In genomic region chr9:72864327-72864726, GRCh38 we compare ENCODE assay signal across 15 cellular contexts.
"Had no signal": no experiment of that assay in that cellular context is flagged by ENCODE, and none has a peak within 500 bp of the region (broad histone marks: within the 10 kb centered on the region; RNA-seq: fewer than 3 reads in every experiment).

No MANE protein-coding gene starts in this region.

- H3K4me3 ChIP-seq: cardiac muscle cell, sigmoid colon, thyroid gland had no signal

- H3K4me1 ChIP-seq: thyroid gland had no signal

- H3K4me3 Mint-ChIP-seq: activated naive CD8-positive, alpha-beta T cell treated with anti-CD3 and anti-CD28 coated beads for 36 hours; activated T-helper 17 cell treated with anti-CD3 and anti-CD28 coated beads, Interleukin-2, amount 50 U/mL, for 72 hours; dendritic cell treated with granulocyte-macrophage colony-stimulating factor and Interleukin-4, amounts not matched to agents 40 ng/mL and 50 ng/mL, for 4 days; natural killer cell; stimulated activated naive B cell treated with anti-CD40 and anti-IgM and Interleukin-4, amounts not matched to agents 10 μg/mL and 1 μg/mL and 100 μg/mL, for 72 hours; T-helper 17 cell had no signal

- ATAC-seq: activated T-helper 17 cell treated with anti-CD3 and anti-CD28 coated beads, Interleukin-2, amount 50 U/mL, for 72 hours; esophagus mucosa; natural killer cell; stimulated activated naive B cell treated with anti-CD40 and anti-IgM and Interleukin-4, amounts not matched to agents 10 μg/mL and 1 μg/mL and 100 μg/mL, for 72 hours; T-helper 17 cell had no signal

- H3K27me3 ChIP-seq: cardiac muscle cell, sigmoid colon, thyroid gland had no signal

- H3K27ac Mint-ChIP-seq: activated naive CD8-positive, alpha-beta T cell treated with anti-CD3 and anti-CD28 coated beads for 36 hours; activated T-helper 17 cell treated with anti-CD3 and anti-CD28 coated beads, Interleukin-2, amount 50 U/mL, for 72 hours; dendritic cell treated with granulocyte-macrophage colony-stimulating factor and Interleukin-4, amounts not matched to agents 40 ng/mL and 50 ng/mL, for 4 days; natural killer cell; stimulated activated naive B cell treated with anti-CD40 and anti-IgM and Interleukin-4, amounts not matched to agents 10 μg/mL and 1 μg/mL and 100 μg/mL, for 72 hours; T-helper 17 cell had no signal

- DNase-seq: activated CD4-positive, alpha-beta T cell treated with anti-CD3 and anti-CD28 coated beads, Interleukin-2, amount 50 U/mL, for 4 hours; activated naive CD4-positive, alpha-beta T cell; activated naive CD8-positive, alpha-beta T cell treated with anti-CD3 and anti-CD28 coated beads for 36 hours; amniotic stem cell; effector CD8-positive, alpha-beta T cell; natural killer cell; nucleus accumbens; sigmoid colon; stimulated activated naive B cell treated with anti-CD40 and anti-IgM and Interleukin-4, amounts not matched to agents 10 μg/mL and 1 μg/mL and 100 μg/mL, for 72 hours; T-helper 17 cell; thyroid gland had no signal

- H3K4me1 Mint-ChIP-seq: activated naive CD8-positive, alpha-beta T cell treated with anti-CD3 and anti-CD28 coated beads for 36 hours; activated T-helper 17 cell treated with anti-CD3 and anti-CD28 coated beads, Interleukin-2, amount 50 U/mL, for 72 hours; natural killer cell had no signal

- H3K27me3 Mint-ChIP-seq: dendritic cell treated with granulocyte-macrophage colony-stimulating factor and Interleukin-4, amounts not matched to agents 40 ng/mL and 50 ng/mL, for 4 days had no signal

- H3K27ac ChIP-seq: cardiac muscle cell, sigmoid colon, thyroid gland had no signal

- H3K36me3 ChIP-seq: cardiac muscle cell, sigmoid colon, thyroid gland had no signal

- H3K36me3 Mint-ChIP-seq: activated naive CD8-positive, alpha-beta T cell treated with anti-CD3 and anti-CD28 coated beads for 36 hours; natural killer cell; stimulated activated naive B cell treated with anti-CD40 and anti-IgM and Interleukin-4, amounts not matched to agents 10 μg/mL and 1 μg/mL and 100 μg/mL, for 72 hours had no signal

- H3K9me3 Mint-ChIP-seq: activated T-helper 17 cell treated with anti-CD3 and anti-CD28 coated beads, Interleukin-2, amount 50 U/mL, for 72 hours; natural killer cell had no signal

- H3K9me3 ChIP-seq: sigmoid colon, thyroid gland had no signal
